Comparison of ENCODE assay signal across 9 cellular contexts in genomic region chr6:136922680-136922996, GRCh38. TPM values are rescaled to one million over a fixed set of nuclear protein-coding genes. Genes with fewer than 3 reads are reported as not detected.
A peak's percentile ranks its signal among the peaks of the same experiment; 100 is the strongest.
DNase-seq lines count a peak whose midpoint lies in the region; ATAC-seq and TF ChIP-seq lines count a peak whose summit lies in the region.
"Had no signal": no experiment of that assay in that cellular context is flagged by ENCODE, and none has a peak within 500 bp of the region (broad histone marks: within the 10 kb centered on the region; RNA-seq: fewer than 3 reads in every experiment).

No MANE protein-coding gene starts in this region.

- no peaks in the 10 kb centered on the region for H3K27me3 ChIP-seq in right cardiac atrium (ENCODE audit: control insufficient read depth, insufficient read depth)

- no peaks in the 10 kb centered on the region for H3K4me1 ChIP-seq in right cardiac atrium (ENCODE audit: control insufficient read depth, insufficient read depth, low read length)

- intact Hi-C loops in activated CD8-positive, alpha-beta T cell treated with anti-CD3 and anti-CD28 coated beads for 36 hours (cut with micrococcal nuclease): no loop called here
- intact Hi-C loops in right cardiac atrium (cut with DNase I): no loop called here

- peaks cover 47% of the 10 kb centered on the region for H3K27me3 Mint-ChIP-seq in activated CD8-positive, alpha-beta T cell treated with anti-CD3 and anti-CD28 coated beads for 36 hours

- WGBS in right cardiac atrium: 2% methylated on average over 29 of the region's 29 CpGs

- DNase-seq in DMS 273 (lab: John Stamatoyannopoulos, UW; ENCODE audit: unreplicated experiment): peak; percentile 62
- DNase-seq in DMS 273 treated with DMSO at 0.1 percent for 48 hours (lab: John Stamatoyannopoulos, UW): no peak
- peak; percentile 21 for DNase-seq in activated CD8-positive, alpha-beta T cell treated with anti-CD3 and anti-CD28 coated beads for 36 hours
- DNase-seq in right cardiac atrium: no peak
- DNase-seq in stimulated activated CD8-positive, alpha-beta memory T cell treated with anti-CD3 and anti-CD28 coated beads, Interleukin-4, amount 100 ng/mL, for 48 hours: peak; percentile 32
- no peak for DNase-seq in NCI-H1048 (lab: John Stamatoyannopoulos, UW)
- DNase-seq in HK-2 (ENCODE audit: unreplicated experiment): no peak

- CTCF ChIA-PET in activated CD8-positive, alpha-beta T cell treated with anti-CD3 and anti-CD28 coated beads for 36 hours (lab: Charles Lee): interaction anchor here (1.0 to 2.9 kb wide), 4 partner anchors 51 to 279 kb away, joined by 3 to 18 read pairs (median 4); no protein-coding TSS in a partner anchor

- H3K4me3 ChIP-seq in right cardiac atrium (ENCODE audit: low read length): peak overlapping the region; percentile 59

- no peaks in the 10 kb centered on the region for H3K9me3 Mint-ChIP-seq in activated CD8-positive, alpha-beta T cell treated with anti-CD3 and anti-CD28 coated beads for 36 hours

- H3K36me3 Mint-ChIP-seq in activated CD8-positive, alpha-beta T cell treated with anti-CD3 and anti-CD28 coated beads for 36 hours (ENCODE audit: low read depth): no peaks in the 10 kb centered on the region

- peaks cover 21% of the 10 kb centered on the region for H3K4me1 Mint-ChIP-seq in activated CD8-positive, alpha-beta T cell treated with anti-CD3 and anti-CD28 coated beads for 36 hours (ENCODE audit: low read depth)

- no peaks in the 10 kb centered on the region for H3K9me3 ChIP-seq in right cardiac atrium (ENCODE audit: control insufficient read depth, low read length)

- peak overlapping the region; percentile 72 for H3K4me3 Mint-ChIP-seq in activated CD8-positive, alpha-beta T cell treated with anti-CD3 and anti-CD28 coated beads for 36 hours

- H3K27ac Mint-ChIP-seq in activated CD8-positive, alpha-beta T cell treated with anti-CD3 and anti-CD28 coated beads for 36 hours: no peak overlapping the region

- H3K27ac ChIP-seq in right cardiac atrium (ENCODE audit: low read length): no peak overlapping the region
- H3K27ac ChIP-seq: 22Rv1 had no signal

- POLR2A ChIA-PET in activated CD8-positive, alpha-beta T cell treated with anti-CD3 and anti-CD28 coated beads for 36 hours (lab: Charles Lee): interaction anchor here (1.1 kb wide), 1 partner anchor 131 kb away, joined by 4 read pairs; the partner anchor contains the start of gene MAP3K5

- TF ChIP-seq CTCF in activated CD8-positive, alpha-beta T cell treated with anti-CD3 and anti-CD28 coated beads for 36 hours (IDR thresholded peaks at IDR 0.05): no peak

- ATAC-seq in activated CD8-positive, alpha-beta T cell treated with anti-CD3 and anti-CD28 coated beads for 36 hours: peak; percentile 38
- ATAC-seq in right cardiac atrium: no peak
- no peak for ATAC-seq in GM19397 (IDR thresholded peaks at IDR 0.05; ENCODE audit: unreplicated experiment)

RNA-seq across cellular contexts. Expression of gene SLC35D3, which starts 0.5 kb away (rescaled TPM):
- not detected for total RNA-seq in activated CD8-positive, alpha-beta T cell treated with anti-CD3 and anti-CD28 coated beads for 36 hours
- not detected for total RNA-seq in right cardiac atrium
- polyA plus RNA-seq in right cardiac atrium: 0.05 TPM

Comparison
In these comparisons a context has a peak if more than half of its experiments do, and no peak if none do; other contexts are left out.
1. DNase-seq: peak in DMS 273 (single experiment), activated CD8-positive, alpha-beta T cell treated with anti-CD3 and anti-CD28 coated beads for 36 hours (single experiment) and stimulated activated CD8-positive, alpha-beta memory T cell treated with anti-CD3 and anti-CD28 coated beads, Interleukin-4, amount 100 ng/mL, for 48 hours (single experiment); none in DMS 273 treated with DMSO at 0.1 percent for 48 hours (single experiment), right cardiac atrium (0 of 3), NCI-H1048 (single experiment) and HK-2 (single experiment).